Comparison of ENCODE assay signal across 12 cellular contexts in the genomic region with DNA sequence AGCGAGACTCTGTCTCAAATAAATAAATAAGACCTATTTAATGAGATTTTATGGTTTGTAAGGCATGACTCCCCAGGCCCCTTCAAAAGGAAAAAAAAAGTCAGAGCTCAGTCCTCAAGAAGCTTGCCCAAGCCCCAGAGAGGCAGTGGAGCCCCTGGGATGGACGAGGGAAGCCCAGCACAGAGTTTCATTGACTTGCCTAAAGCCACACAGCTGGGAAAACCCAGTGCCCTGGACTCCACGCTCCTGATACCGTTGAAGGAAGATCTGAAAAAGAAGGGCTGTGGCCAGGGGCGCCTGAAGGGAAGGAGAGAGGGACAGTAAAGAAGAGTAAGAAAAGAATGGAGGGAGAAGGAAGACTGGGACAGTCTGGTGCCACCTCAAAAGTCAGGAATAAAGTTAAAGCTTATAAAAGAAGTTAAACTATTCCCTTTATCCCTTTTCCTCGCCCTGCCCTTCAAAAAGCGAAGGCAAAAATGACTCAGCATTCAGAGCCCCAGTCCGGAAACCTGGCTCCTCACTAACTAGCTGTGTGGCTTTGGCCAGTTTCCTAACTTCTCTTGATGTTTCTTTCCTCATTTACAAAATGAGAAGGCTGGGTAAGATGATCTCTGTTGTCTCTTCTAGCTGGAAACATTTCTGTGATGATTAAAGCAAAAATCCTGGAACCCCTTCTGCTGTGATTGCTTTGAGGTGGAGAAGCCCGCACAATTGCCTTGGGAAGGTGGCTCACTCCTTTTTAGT. TPM values are rescaled to one million over a fixed set of nuclear protein-coding genes. Genes with fewer than 3 reads are reported as not detected.
A peak's percentile ranks its signal among the peaks of the same experiment; 100 is the strongest.
DNase-seq lines count a peak whose midpoint lies in the region; ATAC-seq, FAIRE-seq and TF ChIP-seq lines count a peak whose summit lies in the region.
"Had no signal": no experiment of that assay in that cellular context is flagged by ENCODE, and none has a peak within 500 bp of the region (broad histone marks: within the 10 kb centered on the region; RNA-seq: fewer than 3 reads in every experiment).

No MANE protein-coding gene starts in this region.

- no peak for TF ChIP-seq RAD21 in SK-N-SH (IDR thresholded peaks at IDR 0.05; ENCODE audit: low read length)

- no peaks in the 10 kb centered on the region for H3K9me1 ChIP-seq in endothelial cell of umbilical vein (replicated peaks; ENCODE audit: control insufficient read depth, extremely low read depth, insufficient read depth, low read length)

- H3K4me3 Mint-ChIP-seq in Calu3 (ENCODE audit: low read depth, unreplicated experiment), result no peak overlapping the region
- H3K4me3 Mint-ChIP-seq: immature natural killer cell had no signal

- H3K27me3 ChIP-seq in GM23248 (replicated peaks; ENCODE audit: insufficient read depth), result no peaks in the 10 kb centered on the region
- H3K27me3 ChIP-seq in SK-N-SH (ENCODE audit: insufficient read depth), result no peaks in the 10 kb centered on the region
- H3K27me3 ChIP-seq in endothelial cell of umbilical vein (ENCODE audit: control insufficient read depth in 2 of 2, insufficient read depth in 2 of 2, low read length in 2 of 2), result no peaks in the 10 kb centered on the region
- H3K27me3 ChIP-seq in smooth muscle cell (ENCODE audit: low read depth), result no peaks in the 10 kb centered on the region

- TF ChIP-seq EP300 in SK-N-SH (IDR thresholded peaks at IDR 0.05; ENCODE audit: borderline replicate concordance in 1 of 2, low read depth in 1 of 2, low read length in 1 of 2), result peak in 1 of 2 experiments; percentile 38; a peak in 1 of 4 replicates

- H3K27me3 Mint-ChIP-seq in Calu3 (ENCODE audit: unreplicated experiment), result no peaks in the 10 kb centered on the region

- POLR2A ChIA-PET in SK-N-SH (lab: Yijun Ruan, JAX), result no interaction called here
- POLR2A ChIA-PET in endothelial cell of umbilical vein (lab: Charles Lee), result no interaction called here

- FAIRE-seq in endothelial cell of umbilical vein (lab: Jason Lieb, UNC), result no peak

- H2AFZ ChIP-seq in GM23248 (peak overlapping the region; percentile 63), SK-N-SH (ENCODE audit: low read depth) (peak overlapping the region; percentile 76), endothelial cell of umbilical vein (ENCODE audit: low read depth, low read length) (no peak overlapping the region), smooth muscle cell (ENCODE audit: low read depth) (peak overlapping the region; percentile 77)

- BruUV-seq in endothelial cell of umbilical vein (replicated peaks; lab: Mats Ljungman, UMichigan) (no TSS peak), Calu3 (replicated peaks; lab: Mats Ljungman, UMichigan) (no TSS peak)

- TF ChIP-seq CTCF in SK-N-SH (IDR thresholded peaks at IDR 0.05) (no peak), endothelial cell of umbilical vein (IDR thresholded peaks at IDR 0.05; ENCODE audit: extremely low read depth in 1 of 2, insufficient read depth in 1 of 2, low read depth in 1 of 2, low read length in 2 of 2) (no peak), smooth muscle cell (IDR thresholded peaks at IDR 0.05; ENCODE audit: borderline replicate concordance, insufficient read depth, poor library complexity, severe bottlenecking) (no peak), Calu3 (IDR thresholded peaks at IDR 0.05; ENCODE audit: unreplicated experiment) (no peak)

- H3K36me3 Mint-ChIP-seq in Calu3 (ENCODE audit: insufficient read depth, unreplicated experiment), result peaks cover 6% of the 10 kb centered on the region

- no peak for TF ChIP-seq POLR2A in endothelial cell of umbilical vein (IDR thresholded peaks at IDR 0.05; ENCODE audit: low read depth, low read length)

- peaks cover 17% of the 10 kb centered on the region for H3K4me1 Mint-ChIP-seq in Calu3 (ENCODE audit: low read depth, unreplicated experiment)
- H3K4me1 Mint-ChIP-seq: immature natural killer cell had no signal

- dilution Hi-C loops in endothelial cell of umbilical vein (cut with MboI; ENCODE audit: extremely low pct_ligation_motif_present, low sequenced_read_pairs), result no loop called here

- no peaks in the 10 kb centered on the region for H3K9me3 Mint-ChIP-seq in Calu3 (ENCODE audit: low read depth, unreplicated experiment)

- H3K79me2 ChIP-seq in GM23248 (ENCODE audit: insufficient read depth) (no peaks in the 10 kb centered on the region), SK-N-SH (ENCODE audit: insufficient read depth) (no peaks in the 10 kb centered on the region), endothelial cell of umbilical vein (ENCODE audit: control insufficient read depth, insufficient read depth, low read length) (no peaks in the 10 kb centered on the region), smooth muscle cell (ENCODE audit: low read depth) (no peaks in the 10 kb centered on the region)

- ATAC-seq in HG03565 (IDR thresholded peaks at IDR 0.05; ENCODE audit: unreplicated experiment), result no peak

- CTCF ChIA-PET in SK-N-SH (lab: Yijun Ruan, JAX) (interaction anchor here (1.4 kb wide), 1 partner anchor 46 kb away, joined by 3 read pairs; no protein-coding TSS in a partner anchor), endothelial cell of umbilical vein (lab: Charles Lee) (interaction anchor here (1.5 kb wide), 1 partner anchor 72 kb away, joined by 3 read pairs; no protein-coding TSS in a partner anchor), Calu3 (lab: Charles Lee) (interaction anchor here (0.6 kb wide), 1 partner anchor 77 kb away, joined by 4 read pairs; no protein-coding TSS in a partner anchor)

- peak overlapping the region; percentile 44 for H3K4me2 ChIP-seq in GM23248 (ENCODE audit: unreplicated experiment)
- peak overlapping the region; percentile 61 for H3K4me2 ChIP-seq in SK-N-SH
- H3K4me2 ChIP-seq in endothelial cell of umbilical vein (ENCODE audit: insufficient read depth, low read length), result no peak overlapping the region
- peak overlapping the region; percentile 67 for H3K4me2 ChIP-seq in smooth muscle cell

- intact Hi-C loops in endothelial cell of umbilical vein (cut with micrococcal nuclease), result no loop called here
- intact Hi-C loops in Calu3 (cut with micrococcal nuclease; ENCODE audit: unreplicated experiment), result no loop called here

- WGBS in GM23248 (ENCODE audit: low coverage in 1 of 2, low lambda C conversion rate in 2 of 2, missing lambda C conversion rate in 2 of 2), 2 experiments, result 25 to 30% methylated on average over 9 of the region's 9 CpGs
- 51% methylated on average over 9 of the region's 9 CpGs for WGBS in SK-N-SH (ENCODE audit: low lambda C conversion rate)
- 41% methylated on average over 9 of the region's 9 CpGs for WGBS in smooth muscle cell (ENCODE audit: low lambda C conversion rate)

- DNase-seq in GM23248 (peak; percentile 94), SK-N-SH (no peak), endothelial cell of umbilical vein (ENCODE audit: low read depth, low spot score) (peak; percentile 4), smooth muscle cell (lab: John Stamatoyannopoulos, UW; ENCODE audit: unreplicated experiment) (no peak), Calu3 (no peak), kidney glomerular epithelial cell (lab: John Stamatoyannopoulos, UW) (no peak)
- DNase-seq: activated CD8-positive, alpha-beta memory T cell treated with anti-CD3 and anti-CD28 coated beads, Interleukin-2, amount 50 U/mL, for 48 hours; immature natural killer cell; NCI-H446; retina had no signal

- H4K20me1 ChIP-seq in GM23248 (ENCODE audit: insufficient read depth), result no peaks in the 10 kb centered on the region
- H4K20me1 ChIP-seq in SK-N-SH (ENCODE audit: insufficient read depth), result no peaks in the 10 kb centered on the region
- H4K20me1 ChIP-seq in endothelial cell of umbilical vein (replicated peaks; ENCODE audit: control insufficient read depth, extremely low read depth, insufficient read depth, low read length), result no peaks in the 10 kb centered on the region
- H4K20me1 ChIP-seq in smooth muscle cell (ENCODE audit: low read depth), result no peaks in the 10 kb centered on the region

- H3K27ac Mint-ChIP-seq in Calu3 (ENCODE audit: unreplicated experiment), result no peak overlapping the region
- H3K27ac Mint-ChIP-seq: immature natural killer cell had no signal

- H3K9me2 ChIP-seq in GM23248 (ENCODE audit: insufficient read depth) (no peaks in the 10 kb centered on the region), SK-N-SH (no peaks in the 10 kb centered on the region)

- peaks cover 9% of the 10 kb centered on the region; the same call in 1 of the 2 replicates for H3F3A ChIP-seq in GM23248 (ENCODE audit: insufficient read depth)
- peaks cover 7% of the 10 kb centered on the region for H3F3A ChIP-seq in SK-N-SH (replicated peaks; ENCODE audit: insufficient read depth)
- no peaks in the 10 kb centered on the region for H3F3A ChIP-seq in smooth muscle cell (ENCODE audit: low read depth)

- in situ Hi-C loops in GM23248 (cut with MboI), result no loop called here

- H3K9ac ChIP-seq in GM23248, result peak overlapping the region; percentile 42; the same call in 1 of the 2 replicates
- no peak overlapping the region for H3K9ac ChIP-seq in SK-N-SH
- no peak overlapping the region for H3K9ac ChIP-seq in endothelial cell of umbilical vein (replicated peaks; ENCODE audit: extremely low read depth, insufficient read depth, low read length)
- no peak overlapping the region for H3K9ac ChIP-seq in smooth muscle cell (ENCODE audit: low read depth)

- peak overlapping the region; percentile 24; the same call in 1 of the 2 replicates for H3K4me3 ChIP-seq in GM23248
- H3K4me3 ChIP-seq in SK-N-SH (ENCODE audit: low read depth in 2 of 2, low read length in 1 of 2), result no peak overlapping the region
- H3K4me3 ChIP-seq in endothelial cell of umbilical vein (replicated peaks in 1 of 3; ENCODE audit: insufficient read depth in 1 of 3, low read depth in 1 of 3, low read length in 3 of 3), result no peak overlapping the region
- H3K4me3 ChIP-seq in smooth muscle cell, result no peak overlapping the region

- H3K36me3 ChIP-seq in GM23248 (ENCODE audit: low read depth), result no peaks in the 10 kb centered on the region
- no peaks in the 10 kb centered on the region for H3K36me3 ChIP-seq in SK-N-SH (replicated peaks in 1 of 2; ENCODE audit: control insufficient read depth in 1 of 2, insufficient read depth in 2 of 2, low read length in 1 of 2)
- H3K36me3 ChIP-seq in endothelial cell of umbilical vein (ENCODE audit: control insufficient read depth in 2 of 2, extremely low read depth in 1 of 2, insufficient read depth in 2 of 2, low read length in 2 of 2), result no peaks in the 10 kb centered on the region
- H3K36me3 ChIP-seq in smooth muscle cell (ENCODE audit: low read depth), result no peaks in the 10 kb centered on the region

- H3K27ac ChIP-seq in GM23248 (peak overlapping the region; percentile 41), SK-N-SH (ENCODE audit: low read depth in 2 of 2, low read length in 1 of 2) (peak overlapping the region in 1 of 2 experiments; percentile 83; a peak in 2 of 4 replicates), endothelial cell of umbilical vein (ENCODE audit: insufficient read depth, low read depth, low read length) (no peak overlapping the region), smooth muscle cell (ENCODE audit: low read depth) (peak overlapping the region; percentile 77)
- H3K27ac ChIP-seq: VCaP had no signal

- H3K4me1 ChIP-seq in GM23248 (ENCODE audit: insufficient read depth), result peaks cover 18% of the 10 kb centered on the region
- H3K4me1 ChIP-seq in SK-N-SH (ENCODE audit: control insufficient read depth in 1 of 2, insufficient read depth in 2 of 2, low read depth in 1 of 2, low read length in 1 of 2), result no peaks in the 10 kb centered on the region; a peak in 1 of 4 replicates
- no peaks in the 10 kb centered on the region for H3K4me1 ChIP-seq in endothelial cell of umbilical vein (ENCODE audit: control insufficient read depth, extremely low read depth, insufficient read depth, low read length)
- H3K4me1 ChIP-seq in smooth muscle cell (ENCODE audit: low read depth), result peaks cover 5% of the 10 kb centered on the region

- H3K9me3 ChIP-seq in GM23248 (ENCODE audit: low read depth) (no peaks in the 10 kb centered on the region), SK-N-SH (no peaks in the 10 kb centered on the region), endothelial cell of umbilical vein (replicated peaks; ENCODE audit: control insufficient read depth, insufficient read depth, low read length) (no peaks in the 10 kb centered on the region), smooth muscle cell (replicated peaks; ENCODE audit: low read depth) (no peaks in the 10 kb centered on the region)

RNA-seq across cellular contexts. Expression of gene LYPD1, which starts 46.7 kb away (rescaled TPM):
- 0.11 TPM in 1 of 2 replicates, not detected in the other for total RNA-seq in GM23248 (2014; rRNA removed; shearing (Covaris generic))
- 0.43 and 0.51 TPM in 2 replicates for polyA plus RNA-seq in GM23248 (2016; fragmentation: Nextera tagmentation; extraction: Ambion mirVana)
- polyA plus RNA-seq in SK-N-SH (2012; rRNA removed), result 4.3 and 5.4 TPM in 2 replicates
- polyA plus RNA-seq in SK-N-SH (2012; cell fraction: cytosol; rRNA removed), result 3.7 and 5.0 TPM in 2 replicates
- 2.3 and 3.9 TPM in 2 replicates for polyA plus RNA-seq in SK-N-SH (2012; cell fraction: nucleus; rRNA removed)
- total RNA-seq in endothelial cell of umbilical vein, result 59.0 and 76.6 TPM in 2 replicates
- 105 and 121 TPM in 2 replicates for polyA plus RNA-seq in endothelial cell of umbilical vein
- 122 and 125 TPM in 2 replicates for polyA plus RNA-seq in endothelial cell of umbilical vein (2011; cell fraction: cytosol; rRNA removed)
- polyA plus RNA-seq in endothelial cell of umbilical vein (2011; cell fraction: nucleus; rRNA removed), result 52.4 and 59.6 TPM in 2 replicates
- polyA plus RNA-seq in endothelial cell of umbilical vein (2012), result 17.8 and 39.9 TPM in 2 replicates
- polyA minus RNA-seq in endothelial cell of umbilical vein, result 94.0 and 100 TPM in 2 replicates
- polyA minus RNA-seq in endothelial cell of umbilical vein (2011; cell fraction: cytosol; rRNA and poly(A)+ RNA removed), result not detected
- polyA minus RNA-seq in endothelial cell of umbilical vein (2011; cell fraction: nucleus; rRNA and poly(A)+ RNA removed), result 18.0 and 20.8 TPM in 2 replicates
- 2.9 and 5.3 TPM in 2 replicates for total RNA-seq in smooth muscle cell
- 2.5 and 4.6 TPM in 2 replicates for polyA plus RNA-seq in smooth muscle cell
- total RNA-seq in Calu3 (2022), result 15.8 and 34.3 TPM in 2 replicates
- polyA plus RNA-seq: immature natural killer cell had no signal

Comparison
In these comparisons a context has a peak if more than half of its experiments do, and no peak if none do; other contexts are left out.
1. DNase-seq: peak in GM23248 (single experiment) and endothelial cell of umbilical vein (single experiment); none in SK-N-SH (single experiment), smooth muscle cell (single experiment), Calu3 (single experiment) and kidney glomerular epithelial cell (single experiment).